Comparison of ENCODE assay signal across 29 cellular contexts in the genomic region with DNA sequence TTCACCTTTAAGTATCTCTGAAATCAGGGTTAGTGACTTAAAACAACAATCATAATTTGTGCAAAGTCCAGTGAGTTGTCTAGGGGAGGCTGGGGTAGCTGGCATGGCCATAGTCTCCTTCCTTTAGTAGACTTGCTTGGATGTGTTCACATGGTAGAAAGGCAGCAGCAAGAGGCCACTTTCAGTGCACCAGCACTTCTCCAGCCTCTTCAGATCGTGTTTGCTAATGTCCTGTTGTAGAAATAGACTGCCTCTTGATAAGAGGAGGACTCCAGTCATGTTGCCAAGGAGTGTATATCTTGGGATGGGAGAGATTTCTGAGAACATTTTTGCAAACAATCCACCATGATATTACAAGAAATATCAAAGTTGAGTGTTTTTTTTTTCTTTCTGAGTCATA.
"Had no signal": no experiment of that assay in that cellular context is flagged by ENCODE, and none has a peak within 500 bp of the region (broad histone marks: within the 10 kb centered on the region; RNA-seq: fewer than 3 reads in every experiment).

No MANE protein-coding gene starts in this region.

- H3K4me1 ChIP-seq: colonic mucosa, prostate gland had no signal

- H3K27ac ChIP-seq: colonic mucosa, epithelial cell of prostate, esophagus squamous epithelium, heart right ventricle, neutrophil, pancreas, prostate gland, skin epidermis, thoracic aorta, VCaP had no signal

- H3K27me3 ChIP-seq: colonic mucosa, esophagus squamous epithelium, heart right ventricle, neutrophil, pancreas had no signal

- H3K9me3 ChIP-seq: colonic mucosa, esophagus squamous epithelium, neutrophil, pancreas, prostate gland had no signal

- H3K4me3 ChIP-seq: colonic mucosa, esophagus squamous epithelium, heart right ventricle, pancreas, prostate gland, skin epidermis, thoracic aorta had no signal

- ATAC-seq: activated CD4-positive, CD25-positive, alpha-beta regulatory T cell treated with anti-CD3 and anti-CD28 coated beads, Interleukin-2, amount 50 U/mL, for 24 hours; heart right ventricle; left lobe of liver; pancreas; sciatic nerve had no signal

- DNase-seq: activated CD4-positive, alpha-beta T cell treated with anti-CD3 and anti-CD28 coated beads for 48 hours; activated CD4-positive, alpha-beta T cell treated with anti-CD3 and anti-CD28 coated beads, Interleukin-2, amount 50 U/mL, for 48 hours; activated CD8-positive, alpha-beta memory T cell treated with anti-CD3 and anti-CD28 coated beads for 24 hours; activated effector memory CD4-positive, alpha-beta T cell treated with Interleukin-2 at 50 U/mL for 16 hours; activated naive CD4-positive, alpha-beta T cell treated with Interleukin-2 at 50 U/mL for 16 hours; anterior cingulate cortex; cerebellar nuclear complex; colonic mucosa; effector CD8-positive, alpha-beta T cell; esophagus squamous epithelium; foreskin melanocyte; heart right ventricle; kidney glomerular epithelial cell; mammary epithelial cell; nephron progenitor cell; pancreas; retina; stimulated activated CD4-positive, alpha-beta T cell treated with anti-CD3 and anti-CD28 coated beads, Interleukin-12 subunit alpha, Interleukin-12 subunit beta, amount 100 ng/mL, for 4 hours; stimulated activated CD4-positive, alpha-beta T cell treated with anti-CD3 and anti-CD28 coated beads, Interleukin-4, amount 100 ng/mL, for 1 hour; T-helper 1 cell had no signal

- H3K36me3 ChIP-seq: colonic mucosa, esophagus squamous epithelium, heart right ventricle, neutrophil, pancreas, prostate gland, thoracic aorta had no signal
